In genomic region chr12:101945361-101946232, GRCh38 we compare ENCODE assay signal across 15 cellular contexts.
DNase-seq lines count a peak whose midpoint lies in the region; ATAC-seq and TF ChIP-seq lines count a peak whose summit lies in the region.
"Had no signal": no experiment of that assay in that cellular context is flagged by ENCODE, and none has a peak within 500 bp of the region (broad histone marks: within the 10 kb centered on the region; RNA-seq: fewer than 3 reads in every experiment).

No MANE protein-coding gene starts in this region.

- H3K27ac ChIP-seq in gastroesophageal sphincter, result peak overlapping the region in 3 of 4 donors; percentile 15 to 30 (median 24)
- H3K27ac ChIP-seq: left lung, upper lobe of right lung had no signal

- no peak for TF ChIP-seq POLR2A in gastroesophageal sphincter (IDR thresholded peaks at IDR 0.05)

- DNase-seq in NCI-H1436 (lab: John Stamatoyannopoulos, UW), result peak; percentile 10
- DNase-seq in NCI-H1436 treated with DMSO at 0.1 percent for 48 hours (lab: John Stamatoyannopoulos, UW), result no peak
- DNase-seq in NCI-H774 (lab: John Stamatoyannopoulos, UW), result peak; percentile 59
- DNase-seq in COLO829 (ENCODE audit: low spot score), result no peak
- DNase-seq in hepatic stellate cell (ENCODE audit: low spot score), result no peak
- DNase-seq in activated naive CD4-positive, alpha-beta T cell (lab: John Stamatoyannopoulos, UW), result no peak
- DNase-seq in stimulated activated effector memory CD8-positive, alpha-beta T cell treated with anti-CD3 and anti-CD28 coated beads, Interleukin-12 subunit alpha, Interleukin-12 subunit beta, amount 100 ng/mL, for 72 hours (ENCODE audit: low spot score in 2 of 2), result no peak
- DNase-seq: activated CD8-positive, alpha-beta memory T cell treated with anti-CD3 and anti-CD28 coated beads, Interleukin-2, amount 50 U/mL, for 48 hours; cortex of kidney; left lung; NCI-H226; upper lobe of right lung had no signal

- H3K36me3 ChIP-seq in gastroesophageal sphincter, result no peaks in the 10 kb centered on the region
- H3K36me3 ChIP-seq: left lung, upper lobe of right lung had no signal

- no peaks in the 10 kb centered on the region for H3K9me3 ChIP-seq in gastroesophageal sphincter
- H3K9me3 ChIP-seq: left lung, upper lobe of right lung had no signal

- 54 to 61% methylated on average over 11 to 15 of the region's 15 CpGs for WGBS in gastroesophageal sphincter (ENCODE audit: low coverage in 1 of 2), 2 donors

- H3K9me3 Mint-ChIP-seq in stimulated activated effector memory CD8-positive, alpha-beta T cell treated with anti-CD3 and anti-CD28 coated beads, Interleukin-12 subunit alpha, Interleukin-12 subunit beta, amount 100 ng/mL, for 72 hours, result no peaks in the 10 kb centered on the region
- H3K9me3 Mint-ChIP-seq: neural crest cell had no signal

- H3K27ac Mint-ChIP-seq in stimulated activated effector memory CD8-positive, alpha-beta T cell treated with anti-CD3 and anti-CD28 coated beads, Interleukin-12 subunit alpha, Interleukin-12 subunit beta, amount 100 ng/mL, for 72 hours, result no peak overlapping the region

- no peak for ATAC-seq in gastroesophageal sphincter
- ATAC-seq in stimulated activated effector memory CD8-positive, alpha-beta T cell treated with anti-CD3 and anti-CD28 coated beads, Interleukin-12 subunit alpha, Interleukin-12 subunit beta, amount 100 ng/mL, for 72 hours, result no peak
- ATAC-seq: left lung, Right ventricle myocardium inferior, upper lobe of right lung had no signal

- H3K4me3 ChIP-seq in gastroesophageal sphincter, result no peak overlapping the region
- H3K4me3 ChIP-seq: left lung, upper lobe of right lung had no signal

- no peak for TF ChIP-seq EP300 in gastroesophageal sphincter (IDR thresholded peaks at IDR 0.05)

- no peaks in the 10 kb centered on the region for H3K36me3 Mint-ChIP-seq in stimulated activated effector memory CD8-positive, alpha-beta T cell treated with anti-CD3 and anti-CD28 coated beads, Interleukin-12 subunit alpha, Interleukin-12 subunit beta, amount 100 ng/mL, for 72 hours

- peaks cover 9% of the 10 kb centered on the region for H3K4me1 Mint-ChIP-seq in stimulated activated effector memory CD8-positive, alpha-beta T cell treated with anti-CD3 and anti-CD28 coated beads, Interleukin-12 subunit alpha, Interleukin-12 subunit beta, amount 100 ng/mL, for 72 hours

- peaks cover 0 to 16% (median 0%) of the 10 kb centered on the region in 3 donors for H3K4me1 ChIP-seq in gastroesophageal sphincter

- H3K4me3 Mint-ChIP-seq in stimulated activated effector memory CD8-positive, alpha-beta T cell treated with anti-CD3 and anti-CD28 coated beads, Interleukin-12 subunit alpha, Interleukin-12 subunit beta, amount 100 ng/mL, for 72 hours, result no peak overlapping the region
- H3K4me3 Mint-ChIP-seq: neural crest cell had no signal

- TF ChIP-seq CTCF in gastroesophageal sphincter (IDR thresholded peaks at IDR 0.05), result no peak

- no peaks in the 10 kb centered on the region for H3K27me3 ChIP-seq in gastroesophageal sphincter
- H3K27me3 ChIP-seq: left lung, upper lobe of right lung had no signal

Comparison
In these comparisons a context has a peak if more than half of its experiments do, and no peak if none do; other contexts are left out.
1. DNase-seq: peak in NCI-H1436 (single experiment) and NCI-H774 (single experiment); none in NCI-H1436 treated with DMSO at 0.1 percent for 48 hours (single experiment), COLO829 (single experiment), hepatic stellate cell (single experiment), activated naive CD4-positive, alpha-beta T cell (0 of 4) and stimulated activated effector memory CD8-positive, alpha-beta T cell treated with anti-CD3 and anti-CD28 coated beads, Interleukin-12 subunit alpha, Interleukin-12 subunit beta, amount 100 ng/mL, for 72 hours (0 of 2).